Comparison of ENCODE assay signal across 13 cellular contexts in genomic region chr1:75707191-75707590, GRCh38.
"Had no signal": no experiment of that assay in that cellular context is flagged by ENCODE, and none has a peak within 500 bp of the region (broad histone marks: within the 10 kb centered on the region; RNA-seq: fewer than 3 reads in every experiment).

No MANE protein-coding gene starts in this region.

- H3K27ac ChIP-seq: ascending aorta, heart left ventricle, left ventricle myocardium inferior, psoas muscle, upper lobe of left lung had no signal

- H3K9me3 ChIP-seq: ascending aorta, heart left ventricle, left ventricle myocardium inferior, psoas muscle, upper lobe of left lung had no signal

- H3K4me1 ChIP-seq: ascending aorta, psoas muscle had no signal

- DNase-seq: activated CD4-positive, alpha-beta memory T cell treated with anti-CD3 and anti-CD28 coated beads, Interleukin-2, amount 10 ng/mL, durations not matched to agents 7 days and 5 days; activated CD4-positive, alpha-beta T cell treated with anti-CD3 and anti-CD28 coated beads for 1 hour; activated naive CD8-positive, alpha-beta T cell treated with anti-CD3 and anti-CD28 coated beads, Interleukin-2, amount 10 ng/mL, durations not matched to agents 7 days and 5 days; activated T-cell treated with anti-CD3 and anti-CD28 coated beads, Interleukin-2, amount 50 U/mL, for 72 hours; foreskin melanocyte; heart left ventricle; left ventricle myocardium inferior; mesenchymal stem cell; psoas muscle; stimulated activated CD4-positive, alpha-beta T cell treated with anti-CD3 and anti-CD28 coated beads, Interleukin-2, amount 100 ng/mL, for 48 hours; stimulated activated naive CD4-positive, alpha-beta T cell treated with Interleukin-2 at 50 U/mL for 16 hours; upper lobe of left lung had no signal

- ATAC-seq: activated T-cell treated with anti-CD3 and anti-CD28 coated beads, Interleukin-2, amount 50 U/mL, for 72 hours; heart left ventricle; psoas muscle had no signal

- H3K27me3 ChIP-seq: ascending aorta, heart left ventricle, upper lobe of left lung had no signal

- H3K36me3 ChIP-seq: ascending aorta, heart left ventricle, left ventricle myocardium inferior, upper lobe of left lung had no signal

- H3K4me3 ChIP-seq: ascending aorta, heart left ventricle, left ventricle myocardium inferior, psoas muscle, upper lobe of left lung had no signal
